In genomic region chr11:67486481-67487195, GRCh38 we compare ENCODE assay signal across 13 cellular contexts. TPM values are rescaled to one million over a fixed set of nuclear protein-coding genes. Genes with fewer than 3 reads are reported as not detected.
DNase-seq lines count a peak whose midpoint lies in the region; ATAC-seq and TF ChIP-seq lines count a peak whose summit lies in the region.
"Had no signal": no experiment of that assay in that cellular context is flagged by ENCODE, and none has a peak within 500 bp of the region (broad histone marks: within the 10 kb centered on the region; RNA-seq: fewer than 3 reads in every experiment).

No MANE protein-coding gene starts in this region.

- peaks cover 39% of the 10 kb centered on the region for H3K36me3 ChIP-seq in right atrium auricular region
- peaks cover 9% of the 10 kb centered on the region for H3K36me3 ChIP-seq in BE2C

- no peaks in the 10 kb centered on the region for H3K27me3 Mint-ChIP-seq in activated naive CD8-positive, alpha-beta T cell treated with anti-CD3 and anti-CD28 coated beads for 36 hours

- H3K27ac Mint-ChIP-seq in activated naive CD8-positive, alpha-beta T cell treated with anti-CD3 and anti-CD28 coated beads for 36 hours, result peak overlapping the region; percentile 100

- peaks cover 4% of the 10 kb centered on the region for H3K9me3 Mint-ChIP-seq in activated naive CD8-positive, alpha-beta T cell treated with anti-CD3 and anti-CD28 coated beads for 36 hours

- peaks cover 49% of the 10 kb centered on the region for H3K36me3 Mint-ChIP-seq in activated naive CD8-positive, alpha-beta T cell treated with anti-CD3 and anti-CD28 coated beads for 36 hours

- intact Hi-C loops in left ventricle myocardium superior (cut with micrococcal nuclease), result no loop called here

- no peak overlapping the region for H3K27ac ChIP-seq in right atrium auricular region

- TF ChIP-seq CTCF in right atrium auricular region (IDR thresholded peaks at IDR 0.05), result no peak
- no peak for TF ChIP-seq CTCF in BE2C (IDR thresholded peaks at IDR 0.05; ENCODE audit: low read depth, low read length)

- H3K27me3 ChIP-seq in right atrium auricular region (no peaks in the 10 kb centered on the region), BE2C (no peaks in the 10 kb centered on the region)

- DNase-seq in left ventricle myocardium superior, result peak; percentile 17
- DNase-seq in right atrium auricular region (ENCODE audit: low spot score), result no peak
- peak; percentile 61 for DNase-seq in activated naive CD8-positive, alpha-beta T cell treated with anti-CD3 and anti-CD28 coated beads for 36 hours
- DNase-seq in stimulated activated naive CD8-positive, alpha-beta T cell treated with anti-CD3 and anti-CD28 coated beads, Interleukin-15, Interleukin-2, amounts not matched to agents 100 U/mL and 50 U/mL, for 24 hours, result peak; percentile 73
- no peak for DNase-seq in AML-193 (lab: John Stamatoyannopoulos, UW)
- no peak for DNase-seq in BE2C
- no peak for DNase-seq in AG20443 (ENCODE audit: low spot score)
- DNase-seq: C1 segment of cervical spinal cord, hippocampal formation, NCI-H446 treated with DMSO at 0.1 percent for 48 hours, T1000 had no signal

- H3K4me1 ChIP-seq in right atrium auricular region (peaks cover 0 to 34% of the 10 kb centered on the region in 2 donors), BE2C (no peaks in the 10 kb centered on the region)

- ATAC-seq in left ventricle myocardium superior, result no peak
- ATAC-seq in HG03175 (IDR thresholded peaks at IDR 0.05; ENCODE audit: unreplicated experiment), result peak; percentile 27
- no peak for ATAC-seq in stimulated activated naive CD8-positive, alpha-beta T cell treated with anti-CD3 and anti-CD28 coated beads, Interleukin-15, Interleukin-2, amounts not matched to agents 100 U/mL and 50 U/mL, for 24 hours

- no peaks in the 10 kb centered on the region for H3K9me3 ChIP-seq in right atrium auricular region
- H3K9me3 ChIP-seq in BE2C, result 0 out of 2 replicates have a peak, but pooled peaks cover 8% of the 10 kb centered on the region

- H3K4me3 ChIP-seq in right atrium auricular region (no peak overlapping the region), BE2C (ENCODE audit: low read depth, low read length) (no peak overlapping the region)

- H3K4me3 Mint-ChIP-seq in activated naive CD8-positive, alpha-beta T cell treated with anti-CD3 and anti-CD28 coated beads for 36 hours, result peak overlapping the region; percentile 94

- H3K4me1 Mint-ChIP-seq in activated naive CD8-positive, alpha-beta T cell treated with anti-CD3 and anti-CD28 coated beads for 36 hours, result peaks cover 59% of the 10 kb centered on the region

RNA-seq across cellular contexts. Expression of gene AIP, which starts 3.8 kb away (rescaled TPM):
- total RNA-seq in left ventricle myocardium superior (51.3 TPM), right atrium auricular region (10 to 100 TPM; 49.2 to 78.0 TPM)
- total RNA-seq in activated naive CD8-positive, alpha-beta T cell treated with anti-CD3 and anti-CD28 coated beads for 36 hours, result 100 to 1,000 TPM; 107 to 112 TPM
- 218 TPM for polyA plus RNA-seq in BE2C (2012; ENCODE audit: insufficient read depth, insufficient read length, low read depth)

RNA-seq across cellular contexts. Expression of gene TMEM134, which starts 17.6 kb away (rescaled TPM):
- total RNA-seq in left ventricle myocardium superior (91.5 TPM), right atrium auricular region (100 to 1,000 TPM in 1 of 2 donors, 10 to 100 TPM in 1; 74.4 to 140 TPM)
- 10 to 100 TPM; 43.7 to 45.8 TPM for total RNA-seq in activated naive CD8-positive, alpha-beta T cell treated with anti-CD3 and anti-CD28 coated beads for 36 hours
- 36.5 TPM for polyA plus RNA-seq in BE2C (2012; ENCODE audit: insufficient read depth, insufficient read length, low read depth)

RNA-seq across cellular contexts. Expression of gene PITPNM1, which starts 18.5 kb away (rescaled TPM):
- 45.5 TPM for total RNA-seq in left ventricle myocardium superior
- total RNA-seq in right atrium auricular region, result 10 to 100 TPM; 10.7 to 30.7 TPM
- 10 to 100 TPM; 52.7 to 56.4 TPM for total RNA-seq in activated naive CD8-positive, alpha-beta T cell treated with anti-CD3 and anti-CD28 coated beads for 36 hours
- polyA plus RNA-seq in BE2C (2012; ENCODE audit: insufficient read depth, insufficient read length, low read depth), result 39.4 TPM

RNA-seq across cellular contexts. Expression of gene CDK2AP2, which starts 21.3 kb away (rescaled TPM):
- total RNA-seq in left ventricle myocardium superior (55.0 TPM), right atrium auricular region (10 to 100 TPM; 49.1 to 70.0 TPM)
- total RNA-seq in activated naive CD8-positive, alpha-beta T cell treated with anti-CD3 and anti-CD28 coated beads for 36 hours, result 10 to 100 TPM; 49.7 to 50.5 TPM
- polyA plus RNA-seq in BE2C (2012; ENCODE audit: insufficient read depth, insufficient read length, low read depth), result 88.6 TPM

RNA-seq across cellular contexts. Expression of gene CABP4, which starts 31.5 kb away (rescaled TPM):
- total RNA-seq in left ventricle myocardium superior, result 0.64 TPM
- total RNA-seq in right atrium auricular region, result 1 to 10 TPM in 1 of 2 donors, not detected in 1; 1.3 TPM
- under 1 TPM; 0.27 to 0.28 TPM for total RNA-seq in activated naive CD8-positive, alpha-beta T cell treated with anti-CD3 and anti-CD28 coated beads for 36 hours
- 0.59 TPM for polyA plus RNA-seq in BE2C (2012; ENCODE audit: insufficient read depth, insufficient read length, low read depth)
- total RNA-seq: chondrocyte had no signal

Comparison
In these comparisons a context has a peak if more than half of its experiments do, and no peak if none do; other contexts are left out.
1. DNase-seq: peak in left ventricle myocardium superior (single experiment), activated naive CD8-positive, alpha-beta T cell treated with anti-CD3 and anti-CD28 coated beads for 36 hours (single experiment) and stimulated activated naive CD8-positive, alpha-beta T cell treated with anti-CD3 and anti-CD28 coated beads, Interleukin-15, Interleukin-2, amounts not matched to agents 100 U/mL and 50 U/mL, for 24 hours (single experiment); none in right atrium auricular region (single experiment), AML-193 (0 of 2), BE2C (single experiment) and AG20443 (single experiment).